10 cellular contexts compared by ENCODE assay signal in genomic region chr3:10992017-10992945, GRCh38. TPM values are rescaled to one million over a fixed set of nuclear protein-coding genes. Genes with fewer than 3 reads are reported as not detected.
DNase-seq lines count a peak whose midpoint lies in the region; ATAC-seq lines count a peak whose summit lies in the region.
"Had no signal": no experiment of that assay in that cellular context is flagged by ENCODE, and none has a peak within 500 bp of the region (broad histone marks: within the 10 kb centered on the region; RNA-seq: fewer than 3 reads in every experiment).

TSS of gene SLC6A1 (plus strand) at chr3:10992748. CDS start at chr3:11017212, 24,464 bp downstream.

- H3K27me3 ChIP-seq in mucosa of rectum (ENCODE audit: control insufficient read depth in 2 of 2, insufficient read depth in 2 of 2, low read length in 2 of 2), result peaks cover 18 to 46% of the 10 kb centered on the region in 2 donors

- WGBS in urinary bladder, result 1% methylated on average over 63 of the region's 69 CpGs

- H3K27ac ChIP-seq in mucosa of rectum (ENCODE audit: low read depth in 2 of 2, low read length in 2 of 2), result no peak within 1 kb of the TSS
- H3K27ac ChIP-seq in urinary bladder (ENCODE audit: low read depth), result no peak within 1 kb of the TSS

- no peak within 1 kb of the TSS for H3K9ac ChIP-seq in mucosa of rectum (ENCODE audit: low read depth in 1 of 2, low read length in 2 of 2)

- no peaks in the 10 kb centered on the region for H3K4me1 ChIP-seq in mucosa of rectum (ENCODE audit: control insufficient read depth in 2 of 2, insufficient read depth in 2 of 2, low read length in 2 of 2)
- H3K4me1 ChIP-seq in urinary bladder (ENCODE audit: insufficient read depth), result no peaks in the 10 kb centered on the region

- no peak within 1 kb of the TSS for H3K27ac Mint-ChIP-seq in activated naive CD4-positive, alpha-beta T cell treated with anti-CD3 and anti-CD28 coated beads, Interleukin-2, amount 50 U/mL, for 24 hours

- H3K4me3 ChIP-seq in mucosa of rectum (ENCODE audit: low read length in 2 of 2), result peak within 1 kb of the TSS; percentile 32 to 38
- H3K4me3 ChIP-seq in urinary bladder (ENCODE audit: low read depth, low read length), result peak within 1 kb of the TSS; percentile 37

- DNase-seq in activated naive CD4-positive, alpha-beta T cell treated with anti-CD3 and anti-CD28 coated beads, Interleukin-2, amount 50 U/mL, for 16 hours, result no peak
- peak; percentile 62 for DNase-seq in ecto neural progenitor cell (ENCODE audit: low spot score)
- no peak for DNase-seq in activated CD8-positive, alpha-beta memory T cell treated with anti-CD3 and anti-CD28 coated beads, Interleukin-2, amount 50 U/mL, for 4 hours
- DNase-seq in HT-29 (ENCODE audit: low spot score), result no peak

- H3K9me3 Mint-ChIP-seq in activated naive CD4-positive, alpha-beta T cell treated with anti-CD3 and anti-CD28 coated beads, Interleukin-2, amount 50 U/mL, for 24 hours, result no peaks in the 10 kb centered on the region

- H3K4me3 Mint-ChIP-seq in activated naive CD4-positive, alpha-beta T cell treated with anti-CD3 and anti-CD28 coated beads, Interleukin-2, amount 50 U/mL, for 24 hours, result peak within 1 kb of the TSS; percentile 76

- ATAC-seq in GM19397 (IDR thresholded peaks at IDR 0.05; ENCODE audit: unreplicated experiment), result no peak

- H3K9me3 ChIP-seq in mucosa of rectum (ENCODE audit: control insufficient read depth in 2 of 2, low read length in 2 of 2), result no peaks in the 10 kb centered on the region

- H3K27me3 Mint-ChIP-seq in activated naive CD4-positive, alpha-beta T cell treated with anti-CD3 and anti-CD28 coated beads, Interleukin-2, amount 50 U/mL, for 24 hours, result peaks cover 30% of the 10 kb centered on the region

- H3K36me3 Mint-ChIP-seq in activated naive CD4-positive, alpha-beta T cell treated with anti-CD3 and anti-CD28 coated beads, Interleukin-2, amount 50 U/mL, for 24 hours, result no peaks in the 10 kb centered on the region

- no peaks in the 10 kb centered on the region for H3K36me3 ChIP-seq in mucosa of rectum (ENCODE audit: control insufficient read depth in 2 of 2, insufficient read depth in 2 of 2, low read length in 2 of 2)
- H3K36me3 ChIP-seq in urinary bladder (ENCODE audit: insufficient read depth), result no peaks in the 10 kb centered on the region

- peaks cover 4% of the 10 kb centered on the region for H3K4me1 Mint-ChIP-seq in activated naive CD4-positive, alpha-beta T cell treated with anti-CD3 and anti-CD28 coated beads, Interleukin-2, amount 50 U/mL, for 24 hours

RNA-seq across cellular contexts. Expression of gene SLC6A1, which starts in this region (rescaled TPM):
- total RNA-seq in urinary bladder, result 3.2 TPM
- polyA plus RNA-seq in urinary bladder, result 0.75 TPM
- total RNA-seq in HT-29 (2014; rRNA removed; shearing (Covaris generic)), result not detected in 2 replicates
- total RNA-seq: myocyte, RPMI7951 had no signal
